Comparison of ENCODE assay signal across 28 cellular contexts in genomic region chr1:60657926-60658325, GRCh38.
DNase-seq lines count a peak whose midpoint lies in the region; ATAC-seq and TF ChIP-seq lines count a peak whose summit lies in the region.
"Had no signal": no experiment of that assay in that cellular context is flagged by ENCODE, and none has a peak within 500 bp of the region (broad histone marks: within the 10 kb centered on the region; RNA-seq: fewer than 3 reads in every experiment).

No MANE protein-coding gene starts in this region.

- TF ChIP-seq CTCF in neural progenitor cell (IDR thresholded peaks at IDR 0.05) (no peak), natural killer cell (IDR thresholded peaks at IDR 0.05) (no peak)

- H3K4me1 Mint-ChIP-seq in neural progenitor cell (peaks cover 4% of the 10 kb centered on the region), natural killer cell (no peaks in the 10 kb centered on the region)
- H3K4me1 Mint-ChIP-seq: central memory CD8-positive, alpha-beta T cell; T-helper 17 cell had no signal

- H3K27ac ChIP-seq in neural progenitor cell, result no peak overlapping the region
- H3K27ac ChIP-seq: body of pancreas, left ventricle myocardium inferior, neutrophil, right lobe of liver, spleen, vagina had no signal

- intact Hi-C loops in natural killer cell (cut with micrococcal nuclease), result no loop called here

- no peak overlapping the region for H3K4me3 ChIP-seq in neural progenitor cell
- H3K4me3 ChIP-seq: body of pancreas, HAP-1, left ventricle myocardium inferior, right lobe of liver, spleen, vagina had no signal

- no peaks in the 10 kb centered on the region for H3K9me3 ChIP-seq in neural progenitor cell (ENCODE audit: low read depth)
- H3K9me3 ChIP-seq: body of pancreas, HAP-1, neutrophil, right lobe of liver, SK-N-SH, vagina had no signal

- ATAC-seq in natural killer cell, result no peak
- ATAC-seq: body of pancreas; effector memory CD8-positive, alpha-beta T cell; HepG2; right lobe of liver; Right ventricle myocardium inferior; T-helper 17 cell had no signal

- DNase-seq in DMS53 treated with DMSO at 0.1 percent for 48 hours (lab: John Stamatoyannopoulos, UW; ENCODE audit: unreplicated experiment) (peak; percentile 53), NCI-H1694 (lab: John Stamatoyannopoulos, UW) (peak; percentile 25), NCI-H510A treated with DMSO at 0.1 percent for 48 hours (lab: John Stamatoyannopoulos, UW) (peak; percentile 35), neural progenitor cell (ENCODE audit: low spot score) (no peak), natural killer cell (no peak), SW480 (ENCODE audit: low spot score) (no peak)
- DNase-seq in activated naive CD4-positive, alpha-beta T cell treated with Interleukin-2 at 50 U/mL for 16 hours, result no peak
- DNase-seq: activated CD4-positive, CD25-positive, alpha-beta regulatory T cell; activated CD8-positive, alpha-beta memory T cell treated with anti-CD3 and anti-CD28 coated beads, Interleukin-2, amount 50 U/mL, for 4 hours; activated naive CD4-positive, alpha-beta T cell treated with anti-CD3 and anti-CD28 coated beads, Interleukin-2, amount 50 U/mL, for 16 hours; body of pancreas; effector memory CD8-positive, alpha-beta T cell; GF-D8; left ventricle myocardium inferior; NCI-H187 treated with DMSO at 0.1 percent for 48 hours; right lobe of liver; SK-N-SH; spleen; stimulated activated CD4-positive, alpha-beta T cell treated with anti-CD3 and anti-CD28 coated beads, Interleukin-2, amount 100 ng/mL, for 24 hours; T-helper 17 cell had no signal

- H3K4me2 ChIP-seq in neural progenitor cell, result no peak overlapping the region
- H3K4me2 ChIP-seq: SK-N-SH had no signal

- no peak overlapping the region for H3K9ac ChIP-seq in neural progenitor cell
- H3K9ac ChIP-seq: SK-N-SH had no signal

- peak overlapping the region; percentile 10 for H3K27ac Mint-ChIP-seq in neural progenitor cell
- no peak overlapping the region for H3K27ac Mint-ChIP-seq in natural killer cell
- H3K27ac Mint-ChIP-seq: activated T-helper 1 cell treated with anti-CD3 and anti-CD28 coated beads, Interleukin-12 subunit alpha, Interleukin-12 subunit beta, Interleukin-2, Interleukin-4 antibody, amounts not matched to agents 30 ng/mL and 10 ng/mL and 1 ng/mL, durations not matched to agents 14 hours and 24 hours and 36 hours; effector memory CD8-positive, alpha-beta T cell; stimulated activated naive CD8-positive, alpha-beta T cell treated with anti-CD3 and anti-CD28 coated beads, Interleukin-15, Interleukin-2, amounts not matched to agents 100 ng/mL and 50 ng/mL, for 24 hours; T-helper 17 cell had no signal

- H3K27me3 ChIP-seq in neural progenitor cell, result no peaks in the 10 kb centered on the region
- H3K27me3 ChIP-seq: body of pancreas, neutrophil, right lobe of liver, spleen, vagina had no signal

- H3K4me3 Mint-ChIP-seq in neural progenitor cell (no peak overlapping the region), natural killer cell (no peak overlapping the region)
- H3K4me3 Mint-ChIP-seq: activated T-helper 1 cell treated with anti-CD3 and anti-CD28 coated beads, Interleukin-12 subunit alpha, Interleukin-12 subunit beta, Interleukin-2, Interleukin-4 antibody, amounts not matched to agents 30 ng/mL and 10 ng/mL and 1 ng/mL, durations not matched to agents 14 hours and 24 hours and 36 hours; central memory CD8-positive, alpha-beta T cell; effector memory CD8-positive, alpha-beta T cell; stimulated activated naive CD8-positive, alpha-beta T cell treated with anti-CD3 and anti-CD28 coated beads, Interleukin-15, Interleukin-2, amounts not matched to agents 100 ng/mL and 50 ng/mL, for 24 hours; T-helper 17 cell had no signal

- H2AFZ ChIP-seq in neural progenitor cell (replicated peaks), result no peak overlapping the region

- peaks cover 3% of the 10 kb centered on the region for H3K4me1 ChIP-seq in neural progenitor cell
- H3K4me1 ChIP-seq: body of pancreas, HAP-1, left ventricle myocardium inferior, right lobe of liver, spleen, vagina had no signal

- no peaks in the 10 kb centered on the region for H3K36me3 ChIP-seq in neural progenitor cell
- H3K36me3 ChIP-seq: HAP-1, left ventricle myocardium inferior, neutrophil, right lobe of liver, spleen, vagina had no signal

- H3K27me3 Mint-ChIP-seq in neural progenitor cell (ENCODE audit: insufficient read depth, low read depth), result no peaks in the 10 kb centered on the region
- no peaks in the 10 kb centered on the region for H3K27me3 Mint-ChIP-seq in natural killer cell (ENCODE audit: low read depth in 2 of 2)
- H3K27me3 Mint-ChIP-seq: central memory CD8-positive, alpha-beta T cell; effector memory CD8-positive, alpha-beta T cell; stimulated activated naive CD8-positive, alpha-beta T cell treated with anti-CD3 and anti-CD28 coated beads, Interleukin-15, Interleukin-2, amounts not matched to agents 100 ng/mL and 50 ng/mL, for 24 hours; T-helper 17 cell had no signal

- H3F3A ChIP-seq in neural progenitor cell (ENCODE audit: low read depth), result no peaks in the 10 kb centered on the region

- no peaks in the 10 kb centered on the region for H3K79me2 ChIP-seq in neural progenitor cell (ENCODE audit: low read depth)

- H3K9me3 Mint-ChIP-seq in neural progenitor cell (peaks cover 2% of the 10 kb centered on the region), natural killer cell (peaks cover 0 to 2% of the 10 kb centered on the region in 2 donors)
- H3K9me3 Mint-ChIP-seq: activated T-helper 1 cell treated with anti-CD3 and anti-CD28 coated beads, Interleukin-12 subunit alpha, Interleukin-12 subunit beta, Interleukin-2, Interleukin-4 antibody, amounts not matched to agents 30 ng/mL and 10 ng/mL and 1 ng/mL, durations not matched to agents 14 hours and 24 hours and 36 hours; central memory CD8-positive, alpha-beta T cell; stimulated activated naive CD8-positive, alpha-beta T cell treated with anti-CD3 and anti-CD28 coated beads, Interleukin-15, Interleukin-2, amounts not matched to agents 100 ng/mL and 50 ng/mL, for 24 hours had no signal

- H3K36me3 Mint-ChIP-seq in neural progenitor cell (no peaks in the 10 kb centered on the region), natural killer cell (no peaks in the 10 kb centered on the region)

- H4K20me1 ChIP-seq in neural progenitor cell (ENCODE audit: low read depth), result no peaks in the 10 kb centered on the region

Comparison
In these comparisons a context has a peak if more than half of its experiments do, and no peak if none do; other contexts are left out.
1. DNase-seq: peak in DMS53 treated with DMSO at 0.1 percent for 48 hours (single experiment), NCI-H1694 (single experiment) and NCI-H510A treated with DMSO at 0.1 percent for 48 hours (single experiment); none in neural progenitor cell (single experiment), natural killer cell (single experiment), SW480 (single experiment) and activated naive CD4-positive, alpha-beta T cell treated with Interleukin-2 at 50 U/mL for 16 hours (single experiment).